ENCODE assay signal across 8 cellular contexts in the genomic region with DNA sequence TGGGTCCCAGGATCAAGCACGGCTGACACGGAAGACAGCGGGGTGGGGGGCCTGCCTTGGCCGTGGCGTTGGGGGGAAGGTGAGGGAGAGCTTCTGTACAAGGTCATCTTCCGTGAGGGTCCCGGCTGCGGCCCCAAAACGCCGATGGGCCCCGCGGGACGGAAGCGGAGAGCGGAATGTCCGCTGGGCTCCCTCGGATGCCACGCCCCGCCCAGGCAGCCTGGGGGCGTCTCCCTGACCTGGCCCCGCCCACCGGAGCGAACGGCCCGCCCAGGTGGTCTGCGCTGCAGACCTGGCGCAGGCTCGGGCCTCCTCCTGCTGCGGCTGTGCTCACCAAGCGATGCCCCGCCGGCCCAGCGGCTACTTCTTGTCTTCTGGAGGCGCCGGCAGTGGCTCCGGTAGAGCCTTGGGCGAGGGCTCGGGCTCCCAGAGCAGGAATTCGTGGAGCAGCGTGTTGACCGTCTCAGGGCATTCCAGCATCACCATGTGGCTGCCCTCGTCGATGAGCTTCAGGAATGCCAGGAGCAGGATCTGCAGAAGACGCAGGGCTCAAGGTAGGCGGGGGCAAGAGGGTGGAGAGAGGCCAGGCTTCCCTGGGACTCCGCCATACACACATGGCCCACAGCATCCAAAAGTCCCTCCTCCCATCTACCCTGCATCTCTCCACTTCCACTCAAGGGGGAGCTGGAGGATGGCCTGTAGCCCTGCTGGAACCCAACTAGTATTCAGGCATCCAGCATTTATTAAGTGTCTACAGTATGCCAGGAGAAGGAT. TPM values are rescaled to one million over a fixed set of nuclear protein-coding genes. Genes with fewer than 3 reads are reported as not detected.
DNase-seq lines count a peak whose midpoint lies in the region; TF ChIP-seq lines count a peak whose summit lies in the region.

No MANE protein-coding gene starts in this region.

- H3K4me3 ChIP-seq in HEK293 (ENCODE audit: low read depth, low read length), result no peak overlapping the region

- peak; percentile 84 for DNase-seq in NCI-H226
- peak; percentile 83 to 86 for DNase-seq in activated CD4-positive, alpha-beta T cell treated with anti-CD3 and anti-CD28 coated beads, Interleukin-2, amount 50 U/mL, for 48 hours
- DNase-seq in ecto neural progenitor cell (ENCODE audit: low spot score), result peak; percentile 87
- peak; percentile 85 to 86 for DNase-seq in lung microvascular endothelial cell (ENCODE audit: low read depth in 2 of 2)
- peak; percentile 62 for DNase-seq in stimulated activated CD8-positive, alpha-beta memory T cell treated with anti-CD3 and anti-CD28 coated beads, Interleukin-15, amount 100 ng/mL, for 1 hour (ENCODE audit: low read depth)
- DNase-seq in NCI-H748 (lab: John Stamatoyannopoulos, UW; ENCODE audit: unreplicated experiment), result no peak

- no peaks in the 10 kb centered on the region for H3K4me1 ChIP-seq in HEK293 (ENCODE audit: control insufficient read depth, insufficient read depth, low read length)

- peak; percentile 52 for TF ChIP-seq POLR2A in GM10847 (IDR thresholded peaks at IDR 0.05; ENCODE audit: extremely low read depth, insufficient read length)

- peak; percentile 37; the same call in 1 of the 2 replicates for TF ChIP-seq CTCF in HEK293 (tag by site-specific recombination; IDR thresholded peaks at IDR 0.05)

- CTCF ChIA-PET in HEK293 (lab: Yijun Ruan, JAX), result interaction anchor here (0.5 to 1.8 kb wide), 5 partner anchors 13 to 136 kb away, joined by 3 to 9 read pairs (median 4); a partner anchor contains a TSS

- peaks cover 0 to 30% of the 10 kb centered on the region in 2 experiments; a peak in 2 of 3 replicates for H3K36me3 ChIP-seq in HEK293 (ENCODE audit: control insufficient read depth in 2 of 2, insufficient read depth in 1 of 2, low read length in 2 of 2)

- no peak overlapping the region for H3K27ac ChIP-seq in HEK293 (ENCODE audit: extremely low read depth, low read depth, low read length)

- POLR2A ChIA-PET in HEK293 (lab: Yijun Ruan, JAX), result interaction anchor here (0.8 kb wide), 1 partner anchor 41 kb away, joined by 8 read pairs; no protein-coding TSS in a partner anchor

- no peaks in the 10 kb centered on the region for H3K9me3 ChIP-seq in HEK293 (ENCODE audit: control insufficient read depth, insufficient read depth, low read depth, low read length)

TF ChIP-seq in HEK293, 187 proteins besides CTCF, POLR2A, EP300 and RAD21:
- peak; percentile 20; the same call in 1 of the 2 replicates for TF ChIP-seq ZNF2 (tag by site-specific recombination; IDR thresholded peaks at IDR 0.05)
- no peak for TF ChIP-seq ZEB2 (tag by site-specific recombination; IDR thresholded peaks at IDR 0.05)
- TF ChIP-seq ZNF404 (tag by site-specific recombination; IDR thresholded peaks at IDR 0.05), result no peak
- no peak for TF ChIP-seq ZNF155 (tag by site-specific recombination; IDR thresholded peaks at IDR 0.05)
- TF ChIP-seq, protein P1, sequence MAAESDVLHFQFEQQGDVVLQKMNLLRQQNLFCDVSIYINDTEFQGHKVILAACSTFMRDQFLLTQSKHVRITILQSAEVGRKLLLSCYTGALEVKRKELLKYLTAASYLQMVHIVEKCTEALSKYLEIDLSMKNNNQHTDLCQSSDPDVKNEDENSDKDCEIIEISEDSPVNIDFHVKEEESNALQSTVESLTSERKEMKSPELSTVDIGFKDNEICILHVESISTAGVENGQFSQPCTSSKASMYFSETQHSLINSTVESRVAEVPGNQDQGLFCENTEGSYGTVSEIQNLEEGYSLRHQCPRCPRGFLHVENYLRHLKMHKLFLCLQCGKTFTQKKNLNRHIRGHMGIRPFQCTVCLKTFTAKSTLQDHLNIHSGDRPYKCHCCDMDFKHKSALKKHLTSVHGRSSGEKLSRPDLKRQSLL (tag by site-specific recombination; IDR thresholded peaks at IDR 0.05), result peak; percentile 61; the same call in 1 of the 2 replicates
- 0 out of 2 replicates have a peak, but pooled peaks have one; percentile 31 for TF ChIP-seq ZNF600 (tag by site-specific recombination; IDR thresholded peaks at IDR 0.05)
- peak; percentile 74 for TF ChIP-seq ZNF654 (tag by site-specific recombination; IDR thresholded peaks at IDR 0.05; ENCODE audit: low read depth)
- TF ChIP-seq SP3 (tag by site-specific recombination; IDR thresholded peaks at IDR 0.05), result 0 out of 2 replicates have a peak, but pooled peaks have one; percentile 14
- no peak for TF ChIP-seq SETDB1 (IDR thresholded peaks at IDR 0.05; ENCODE audit: insufficient read length, low read length)
- no peak for TF ChIP-seq ZNF664 (tag by site-specific recombination; IDR thresholded peaks at IDR 0.05)
- TF ChIP-seq ZNF792 (tag by site-specific recombination; IDR thresholded peaks at IDR 0.05), result peak; percentile 99
- TF ChIP-seq, protein P2, sequence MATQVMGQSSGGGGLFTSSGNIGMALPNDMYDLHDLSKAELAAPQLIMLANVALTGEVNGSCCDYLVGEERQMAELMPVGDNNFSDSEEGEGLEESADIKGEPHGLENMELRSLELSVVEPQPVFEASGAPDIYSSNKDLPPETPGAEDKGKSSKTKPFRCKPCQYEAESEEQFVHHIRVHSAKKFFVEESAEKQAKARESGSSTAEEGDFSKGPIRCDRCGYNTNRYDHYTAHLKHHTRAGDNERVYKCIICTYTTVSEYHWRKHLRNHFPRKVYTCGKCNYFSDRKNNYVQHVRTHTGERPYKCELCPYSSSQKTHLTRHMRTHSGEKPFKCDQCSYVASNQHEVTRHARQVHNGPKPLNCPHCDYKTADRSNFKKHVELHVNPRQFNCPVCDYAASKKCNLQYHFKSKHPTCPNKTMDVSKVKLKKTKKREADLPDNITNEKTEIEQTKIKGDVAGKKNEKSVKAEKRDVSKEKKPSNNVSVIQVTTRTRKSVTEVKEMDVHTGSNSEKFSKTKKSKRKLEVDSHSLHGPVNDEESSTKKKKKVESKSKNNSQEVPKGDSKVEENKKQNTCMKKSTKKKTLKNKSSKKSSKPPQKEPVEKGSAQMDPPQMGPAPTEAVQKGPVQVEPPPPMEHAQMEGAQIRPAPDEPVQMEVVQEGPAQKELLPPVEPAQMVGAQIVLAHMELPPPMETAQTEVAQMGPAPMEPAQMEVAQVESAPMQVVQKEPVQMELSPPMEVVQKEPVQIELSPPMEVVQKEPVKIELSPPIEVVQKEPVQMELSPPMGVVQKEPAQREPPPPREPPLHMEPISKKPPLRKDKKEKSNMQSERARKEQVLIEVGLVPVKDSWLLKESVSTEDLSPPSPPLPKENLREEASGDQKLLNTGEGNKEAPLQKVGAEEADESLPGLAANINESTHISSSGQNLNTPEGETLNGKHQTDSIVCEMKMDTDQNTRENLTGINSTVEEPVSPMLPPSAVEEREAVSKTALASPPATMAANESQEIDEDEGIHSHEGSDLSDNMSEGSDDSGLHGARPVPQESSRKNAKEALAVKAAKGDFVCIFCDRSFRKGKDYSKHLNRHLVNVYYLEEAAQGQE (tag by site-specific recombination; IDR thresholded peaks at IDR 0.05), result no peak
- TF ChIP-seq ZNF521 (tag by site-specific recombination; IDR thresholded peaks at IDR 0.05), result no peak
- 0 out of 2 replicates have a peak, but pooled peaks have one; percentile 50 for TF ChIP-seq ZSCAN30 (tag by site-specific recombination; IDR thresholded peaks at IDR 0.05)
- no peak for TF ChIP-seq ZNF324 (tag by site-specific recombination; IDR thresholded peaks at IDR 0.05)
- TF ChIP-seq WT1 (tag by site-specific recombination; IDR thresholded peaks at IDR 0.05), result no peak
- TF ChIP-seq, protein P3, sequence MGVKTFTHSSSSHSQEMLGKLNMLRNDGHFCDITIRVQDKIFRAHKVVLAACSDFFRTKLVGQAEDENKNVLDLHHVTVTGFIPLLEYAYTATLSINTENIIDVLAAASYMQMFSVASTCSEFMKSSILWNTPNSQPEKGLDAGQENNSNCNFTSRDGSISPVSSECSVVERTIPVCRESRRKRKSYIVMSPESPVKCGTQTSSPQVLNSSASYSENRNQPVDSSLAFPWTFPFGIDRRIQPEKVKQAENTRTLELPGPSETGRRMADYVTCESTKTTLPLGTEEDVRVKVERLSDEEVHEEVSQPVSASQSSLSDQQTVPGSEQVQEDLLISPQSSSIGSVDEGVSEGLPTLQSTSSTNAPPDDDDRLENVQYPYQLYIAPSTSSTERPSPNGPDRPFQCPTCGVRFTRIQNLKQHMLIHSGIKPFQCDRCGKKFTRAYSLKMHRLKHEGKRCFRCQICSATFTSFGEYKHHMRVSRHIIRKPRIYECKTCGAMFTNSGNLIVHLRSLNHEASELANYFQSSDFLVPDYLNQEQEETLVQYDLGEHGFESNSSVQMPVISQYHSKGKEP (tag by site-specific recombination; IDR thresholded peaks at IDR 0.05), result no peak
- no peak for TF ChIP-seq ZNF561 (tag by site-specific recombination; IDR thresholded peaks at IDR 0.05; ENCODE audit: borderline replicate concordance)
- no peak for TF ChIP-seq ZNF701 (tag by site-specific recombination; IDR thresholded peaks at IDR 0.05)
- TF ChIP-seq, protein P4, sequence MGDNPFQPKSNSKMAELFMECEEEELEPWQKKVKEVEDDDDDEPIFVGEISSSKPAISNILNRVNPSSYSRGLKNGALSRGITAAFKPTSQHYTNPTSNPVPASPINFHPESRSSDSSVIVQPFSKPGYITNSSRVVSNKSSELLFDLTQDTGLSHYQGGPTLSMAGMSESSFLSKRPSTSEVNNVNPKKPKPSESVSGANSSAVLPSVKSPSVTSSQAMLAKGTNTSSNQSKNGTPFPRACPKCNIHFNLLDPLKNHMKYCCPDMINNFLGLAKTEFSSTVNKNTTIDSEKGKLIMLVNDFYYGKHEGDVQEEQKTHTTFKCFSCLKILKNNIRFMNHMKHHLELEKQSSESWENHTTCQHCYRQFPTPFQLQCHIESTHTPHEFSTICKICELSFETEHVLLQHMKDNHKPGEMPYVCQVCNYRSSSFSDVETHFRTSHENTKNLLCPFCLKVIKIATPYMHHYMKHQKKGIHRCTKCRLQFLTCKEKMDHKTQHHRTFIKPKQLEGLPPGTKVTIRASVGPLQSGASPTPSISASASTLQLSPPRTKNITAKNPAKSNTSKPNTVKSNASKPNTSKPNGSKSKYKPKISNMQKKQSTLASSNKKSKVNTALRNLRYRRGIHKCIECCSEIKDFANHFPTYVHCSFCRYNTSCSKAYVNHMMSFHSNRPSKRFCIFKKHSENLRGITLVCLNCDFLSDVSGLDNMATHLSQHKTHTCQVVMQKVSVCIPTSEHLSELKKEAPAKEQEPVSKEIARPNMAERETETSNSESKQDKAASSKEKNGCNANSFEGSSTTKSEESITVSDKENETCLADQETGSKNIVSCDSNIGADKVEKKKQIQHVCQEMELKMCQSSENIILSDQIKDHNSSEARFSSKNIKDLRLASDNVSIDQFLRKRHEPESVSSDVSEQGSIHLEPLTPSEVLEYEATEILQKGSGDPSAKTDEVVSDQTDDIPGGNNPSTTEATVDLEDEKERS (tag by site-specific recombination; IDR thresholded peaks at IDR 0.05), result no peak

RNA-seq across cellular contexts. Expression of a gene that starts 10.7 kb away (rescaled TPM):
- 5.2 and 5.6 TPM in 2 replicates for total RNA-seq in lung microvascular endothelial cell

RNA-seq across cellular contexts. Expression of a gene that starts 10.8 kb away (rescaled TPM):
- total RNA-seq in lung microvascular endothelial cell, result 0.20 and 0.44 TPM in 2 replicates

RNA-seq across cellular contexts. Expression of a gene that starts 13.2 kb away (rescaled TPM):
- 29.6 and 56.9 TPM in 2 replicates for total RNA-seq in lung microvascular endothelial cell

RNA-seq across cellular contexts. Expression of a gene that starts 16.9 kb away (rescaled TPM):
- total RNA-seq in lung microvascular endothelial cell, result 16.6 and 20.0 TPM in 2 replicates

RNA-seq across cellular contexts. Expression of a gene that starts 25.2 kb away (rescaled TPM):
- total RNA-seq in lung microvascular endothelial cell, result 61.3 and 73.2 TPM in 2 replicates
